In the genomic region with DNA sequence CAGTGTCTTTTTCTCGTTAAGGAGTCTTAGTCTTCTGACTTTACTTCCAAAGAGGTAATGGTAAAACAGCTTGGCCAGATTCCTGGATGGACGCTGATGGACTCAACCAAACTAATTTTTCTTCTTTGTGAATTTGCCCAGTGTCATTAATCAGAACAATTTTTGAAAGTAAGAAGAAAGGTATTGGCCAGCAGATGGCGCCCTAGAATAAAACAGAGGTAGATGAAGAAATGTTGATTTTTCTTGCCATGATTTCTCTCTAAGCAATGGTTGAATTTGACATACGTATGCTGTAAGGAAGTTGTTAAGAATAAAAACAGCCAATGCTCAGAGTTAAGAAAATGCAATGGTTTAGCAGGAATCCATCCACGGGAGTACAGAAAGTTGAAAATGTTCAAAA, we compare ENCODE assay signal across 8 cellular contexts.
DNase-seq lines count a peak whose midpoint lies in the region; ATAC-seq and TF ChIP-seq lines count a peak whose summit lies in the region.

No MANE protein-coding gene starts in this region.

- peak; percentile 66 for TF ChIP-seq RAD21 in HCT116 (IDR thresholded peaks at IDR 0.05; ENCODE audit: low read depth)

- no peak for ATAC-seq in CD4-positive, CD25-positive, alpha-beta regulatory T cell (ENCODE audit: low read depth in 2 of 2)
- ATAC-seq in HCT116, result peak; percentile 47; the same call in 1 of the 2 replicates
- no peak for ATAC-seq in HG02571 (IDR thresholded peaks at IDR 0.05; ENCODE audit: unreplicated experiment)

- POLR2A ChIA-PET in HCT116 (lab: Charles Lee), result no interaction called here

- H3K36me3 Mint-ChIP-seq in CD4-positive, CD25-positive, alpha-beta regulatory T cell, result peaks cover 3% of the 10 kb centered on the region
- peaks cover 3% of the 10 kb centered on the region for H3K36me3 Mint-ChIP-seq in glutamatergic neuron (ENCODE audit: unreplicated experiment)

- CTCF ChIA-PET in HCT116 (lab: Charles Lee), result interaction anchor here (0.5 to 3.0 kb wide), 8 partner anchors 176 to 1860 kb away, joined by 3 to 19 read pairs (median 6); no protein-coding TSS in a partner anchor

- no peak overlapping the region for H3K4me3 ChIP-seq in CD4-positive, CD25-positive, alpha-beta regulatory T cell (ENCODE audit: low read depth, low read length)
- H3K4me3 ChIP-seq in HCT116 (replicated peaks in 1 of 2; ENCODE audit: low read depth in 1 of 2, low read length in 2 of 2), result no peak overlapping the region

- peak overlapping the region; percentile 39 for H2AFZ ChIP-seq in HCT116 (ENCODE audit: low read depth, low read length, poor library complexity, severe bottlenecking)

- no peak overlapping the region for H3K27ac Mint-ChIP-seq in CD4-positive, CD25-positive, alpha-beta regulatory T cell
- H3K27ac Mint-ChIP-seq in glutamatergic neuron (ENCODE audit: unreplicated experiment), result no peak overlapping the region

- no peaks in the 10 kb centered on the region for H3K4me1 ChIP-seq in CD4-positive, CD25-positive, alpha-beta regulatory T cell (ENCODE audit: control insufficient read depth, insufficient read depth, low read length, poor library complexity, severe bottlenecking)
- no peaks in the 10 kb centered on the region for H3K4me1 ChIP-seq in HCT116 (ENCODE audit: control insufficient read depth in 1 of 2, insufficient read depth in 2 of 2, low read length in 2 of 2)

- no peak overlapping the region for H3K4me3 Mint-ChIP-seq in CD4-positive, CD25-positive, alpha-beta regulatory T cell
- H3K4me3 Mint-ChIP-seq in glutamatergic neuron (ENCODE audit: unreplicated experiment), result no peak overlapping the region

- no peak overlapping the region for H3K4me2 ChIP-seq in HCT116 (ENCODE audit: low read length)

- H3K9me3 ChIP-seq in CD4-positive, CD25-positive, alpha-beta regulatory T cell (ENCODE audit: control insufficient read depth in 2 of 2, low read length in 2 of 2), result peaks cover 0 to 1% of the 10 kb centered on the region in 2 experiments
- H3K9me3 ChIP-seq in HCT116 (ENCODE audit: control insufficient read depth in 1 of 2, insufficient read depth in 1 of 2, low read depth in 1 of 2, low read length in 2 of 2), result no peaks in the 10 kb centered on the region

- H3K27ac ChIP-seq in CD4-positive, CD25-positive, alpha-beta regulatory T cell (ENCODE audit: insufficient read depth, low read length, poor library complexity, severe bottlenecking), result no peak overlapping the region
- no peak overlapping the region for H3K27ac ChIP-seq in HCT116 (ENCODE audit: low read depth, low read length)

- H3K9me3 Mint-ChIP-seq in CD4-positive, CD25-positive, alpha-beta regulatory T cell, result peaks cover 0 to 4% (median 0%) of the 10 kb centered on the region in 7 donors
- H3K9me3 Mint-ChIP-seq in glutamatergic neuron (ENCODE audit: unreplicated experiment), result peaks cover 2% of the 10 kb centered on the region

- intact Hi-C loops in HCT116 (cut with micrococcal nuclease), result loop anchor here (10.0 kb wide), 2 partner anchors 612 to 732 kb away; no protein-coding TSS in a partner anchor

- H3K27me3 Mint-ChIP-seq in CD4-positive, CD25-positive, alpha-beta regulatory T cell, result peaks cover 36% of the 10 kb centered on the region
- H3K27me3 Mint-ChIP-seq in glutamatergic neuron (ENCODE audit: unreplicated experiment), result no peaks in the 10 kb centered on the region

- TF ChIP-seq CTCF in HCT116 (IDR thresholded peaks at IDR 0.05 in 2 of 3, conservative IDR thresholded peaks at IDR 0.05 in 1 of 3; ENCODE audit: borderline replicate concordance in 1 of 3, insufficient read depth in 1 of 3, low read depth in 2 of 3, low read length in 2 of 3) (peak; percentile 48 to 74 (median 48)), glutamatergic neuron (IDR thresholded peaks at IDR 0.05; ENCODE audit: partially characterized antibody, unreplicated experiment) (peak; percentile 74)

- TF ChIP-seq POLR2A in HCT116 (IDR thresholded peaks at IDR 0.05; ENCODE audit: borderline replicate concordance, extremely low read depth, insufficient read depth, insufficient read length), result no peak

- peak; percentile 6 to 64 (median 36) for DNase-seq in CD4-positive, CD25-positive, alpha-beta regulatory T cell
- DNase-seq in HCT116 (ENCODE audit: low read depth, low spot score), result peak; percentile 21
- peak; percentile 16 for DNase-seq in NCI-H82 treated with DMSO at 0.1 percent for 48 hours (lab: John Stamatoyannopoulos, UW; ENCODE audit: unreplicated experiment)
- DNase-seq in activated T-cell treated with anti-CD3 and anti-CD28 coated beads, Interleukin-2, amount 50 U/mL, for 48 hours, result peak; percentile 53 to 56
- peak; percentile 53 for DNase-seq in glutamatergic neuron
- DNase-seq in smooth muscle cell of the brain vasculature (ENCODE audit: low read depth, low spot score), result peak; percentile 20
- no peak for DNase-seq in ureter (ENCODE audit: low spot score)

- H3K79me2 ChIP-seq in HCT116 (ENCODE audit: insufficient read depth, low read length), result no peaks in the 10 kb centered on the region

- no peak overlapping the region for H3K9ac ChIP-seq in HCT116 (ENCODE audit: low read length)

- H3K27me3 ChIP-seq in CD4-positive, CD25-positive, alpha-beta regulatory T cell (ENCODE audit: control insufficient read depth, insufficient read depth, low read length), result peaks cover 13% of the 10 kb centered on the region
- peaks cover 20% of the 10 kb centered on the region for H3K27me3 ChIP-seq in HCT116 (ENCODE audit: insufficient read depth, low read length)

- H3K4me1 Mint-ChIP-seq in CD4-positive, CD25-positive, alpha-beta regulatory T cell, result peaks cover 0 to 3% (median under 1%) of the 10 kb centered on the region in 4 donors
- H3K4me1 Mint-ChIP-seq in glutamatergic neuron (ENCODE audit: low read depth, unreplicated experiment), result peaks cover 2% of the 10 kb centered on the region

- H3K9me2 ChIP-seq in HCT116 (ENCODE audit: insufficient read depth), result no peaks in the 10 kb centered on the region

- no TSS peak for BruUV-seq in HCT116 (replicated peaks; lab: Mats Ljungman, UMichigan)

- no peaks in the 10 kb centered on the region for H3K36me3 ChIP-seq in CD4-positive, CD25-positive, alpha-beta regulatory T cell (ENCODE audit: control insufficient read depth, insufficient read depth, low read length)
- H3K36me3 ChIP-seq in HCT116 (ENCODE audit: control insufficient read depth in 1 of 2, insufficient read depth in 2 of 2, low read length in 2 of 2), result no peaks in the 10 kb centered on the region

- RAD21 ChIA-PET in HCT116 (lab: Charles Lee; ENCODE audit: low non-redundant PET in 1 of 2, low total read pairs in 2 of 2, uncharacterized antibody in 2 of 2, unreplicated experiment in 2 of 2), result no interaction called here

- no peaks in the 10 kb centered on the region for H4K20me1 ChIP-seq in HCT116 (ENCODE audit: insufficient read depth)

TF ChIP-seq in HCT116, 20 proteins besides CTCF, POLR2A, EP300 and RAD21 (continues in another document):
- TF ChIP-seq, protein P1, sequence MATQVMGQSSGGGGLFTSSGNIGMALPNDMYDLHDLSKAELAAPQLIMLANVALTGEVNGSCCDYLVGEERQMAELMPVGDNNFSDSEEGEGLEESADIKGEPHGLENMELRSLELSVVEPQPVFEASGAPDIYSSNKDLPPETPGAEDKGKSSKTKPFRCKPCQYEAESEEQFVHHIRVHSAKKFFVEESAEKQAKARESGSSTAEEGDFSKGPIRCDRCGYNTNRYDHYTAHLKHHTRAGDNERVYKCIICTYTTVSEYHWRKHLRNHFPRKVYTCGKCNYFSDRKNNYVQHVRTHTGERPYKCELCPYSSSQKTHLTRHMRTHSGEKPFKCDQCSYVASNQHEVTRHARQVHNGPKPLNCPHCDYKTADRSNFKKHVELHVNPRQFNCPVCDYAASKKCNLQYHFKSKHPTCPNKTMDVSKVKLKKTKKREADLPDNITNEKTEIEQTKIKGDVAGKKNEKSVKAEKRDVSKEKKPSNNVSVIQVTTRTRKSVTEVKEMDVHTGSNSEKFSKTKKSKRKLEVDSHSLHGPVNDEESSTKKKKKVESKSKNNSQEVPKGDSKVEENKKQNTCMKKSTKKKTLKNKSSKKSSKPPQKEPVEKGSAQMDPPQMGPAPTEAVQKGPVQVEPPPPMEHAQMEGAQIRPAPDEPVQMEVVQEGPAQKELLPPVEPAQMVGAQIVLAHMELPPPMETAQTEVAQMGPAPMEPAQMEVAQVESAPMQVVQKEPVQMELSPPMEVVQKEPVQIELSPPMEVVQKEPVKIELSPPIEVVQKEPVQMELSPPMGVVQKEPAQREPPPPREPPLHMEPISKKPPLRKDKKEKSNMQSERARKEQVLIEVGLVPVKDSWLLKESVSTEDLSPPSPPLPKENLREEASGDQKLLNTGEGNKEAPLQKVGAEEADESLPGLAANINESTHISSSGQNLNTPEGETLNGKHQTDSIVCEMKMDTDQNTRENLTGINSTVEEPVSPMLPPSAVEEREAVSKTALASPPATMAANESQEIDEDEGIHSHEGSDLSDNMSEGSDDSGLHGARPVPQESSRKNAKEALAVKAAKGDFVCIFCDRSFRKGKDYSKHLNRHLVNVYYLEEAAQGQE (IDR thresholded peaks at IDR 0.05; ENCODE audit: low read depth), result no peak
- TF ChIP-seq SP1 (IDR thresholded peaks at IDR 0.05; ENCODE audit: low read depth) (no peak), SRF (IDR thresholded peaks at IDR 0.05; ENCODE audit: low read depth) (no peak), CBX3 (IDR thresholded peaks at IDR 0.05; ENCODE audit: low read depth) (no peak), EGR1 (IDR thresholded peaks at IDR 0.05; ENCODE audit: low read depth) (no peak), EZH2phosphoT487 (IDR thresholded peaks at IDR 0.05; ENCODE audit: borderline replicate concordance) (no peak), YY1 (IDR thresholded peaks at IDR 0.05; ENCODE audit: extremely low read depth, insufficient replicate concordance, low read depth, low read length) (no peak), ELF1 (IDR thresholded peaks at IDR 0.05; ENCODE audit: borderline replicate concordance, low read depth) (no peak), ZFX (IDR thresholded peaks at IDR 0.05) (no peak), POLR2AphosphoS5 (IDR thresholded peaks at IDR 0.05; ENCODE audit: low read depth, low read length) (no peak), CEBPB (IDR thresholded peaks at IDR 0.05; ENCODE audit: low read depth) (no peak)
- TF ChIP-seq, protein P2, sequence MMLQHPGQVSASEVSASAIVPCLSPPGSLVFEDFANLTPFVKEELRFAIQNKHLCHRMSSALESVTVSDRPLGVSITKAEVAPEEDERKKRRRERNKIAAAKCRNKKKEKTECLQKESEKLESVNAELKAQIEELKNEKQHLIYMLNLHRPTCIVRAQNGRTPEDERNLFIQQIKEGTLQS (IDR thresholded peaks at IDR 0.05), result no peak
